Comparison of ENCODE assay signal across 15 cellular contexts in the genomic region with DNA sequence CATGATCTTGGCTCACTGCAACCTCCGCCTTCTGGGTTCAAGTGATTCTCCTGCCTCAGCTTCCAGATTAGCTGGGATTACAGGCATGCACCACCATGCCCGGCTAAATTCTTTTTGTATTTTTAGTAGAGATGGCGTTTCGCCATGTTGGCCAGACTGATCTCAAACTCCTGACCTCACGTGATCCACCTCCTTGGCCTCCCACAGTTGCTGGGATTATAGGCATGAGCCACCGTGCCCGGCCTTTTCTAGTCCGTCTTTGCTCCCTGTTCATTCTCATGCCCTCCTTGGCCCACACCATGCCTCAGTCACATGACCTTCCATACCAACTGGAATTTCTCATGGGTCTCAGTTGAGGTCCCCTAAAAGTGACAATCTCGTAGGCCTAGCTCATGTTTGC.
"Had no signal": no experiment of that assay in that cellular context is flagged by ENCODE, and none has a peak within 500 bp of the region (broad histone marks: within the 10 kb centered on the region; RNA-seq: fewer than 3 reads in every experiment).

No MANE protein-coding gene starts in this region.

- H3K27me3 ChIP-seq: neutrophil, testis had no signal

- ATAC-seq: activated CD8-positive, alpha-beta T cell treated with anti-CD3 and anti-CD28 coated beads for 36 hours; activated naive CD8-positive, alpha-beta T cell treated with anti-CD3 and anti-CD28 coated beads, Interleukin-2, amount 50 U/mL, for 24 hours; activated T-cell treated with anti-CD3 and anti-CD28 coated beads, Interleukin-2, amount 50 U/mL, for 72 hours had no signal

- H3K4me3 ChIP-seq: lung, prostate gland, testis had no signal

- H3K4me1 ChIP-seq: prostate gland, testis had no signal

- H3K27ac ChIP-seq: prostate gland, testis had no signal

- DNase-seq: activated CD4-positive, alpha-beta T cell treated with anti-CD3 and anti-CD28 coated beads for 4 hours; activated CD8-positive, alpha-beta memory T cell treated with anti-CD3 and anti-CD28 coated beads, Interleukin-2, amount 50 U/mL, for 4 hours; activated CD8-positive, alpha-beta T cell treated with anti-CD3 and anti-CD28 coated beads for 36 hours; activated naive CD4-positive, alpha-beta T cell; activated naive CD8-positive, alpha-beta T cell treated with anti-CD3 and anti-CD28 coated beads, Interleukin-2, amount 50 U/mL, for 24 hours; activated T-cell treated with anti-CD3 and anti-CD28 coated beads, Interleukin-2, amount 50 U/mL, for 72 hours; hippocampal formation; naive B cell; SK-N-SH; stimulated activated CD4-positive, alpha-beta T cell treated with anti-CD3 and anti-CD28 coated beads, Interleukin-2, amount 100 ng/mL, for 48 hours; T-helper 1 cell had no signal

- H3K9me3 ChIP-seq: neutrophil, prostate gland, SK-N-SH, testis had no signal

- H3K36me3 ChIP-seq: prostate gland had no signal
